Comparison of ENCODE assay signal across 11 cellular contexts in the genomic region with DNA sequence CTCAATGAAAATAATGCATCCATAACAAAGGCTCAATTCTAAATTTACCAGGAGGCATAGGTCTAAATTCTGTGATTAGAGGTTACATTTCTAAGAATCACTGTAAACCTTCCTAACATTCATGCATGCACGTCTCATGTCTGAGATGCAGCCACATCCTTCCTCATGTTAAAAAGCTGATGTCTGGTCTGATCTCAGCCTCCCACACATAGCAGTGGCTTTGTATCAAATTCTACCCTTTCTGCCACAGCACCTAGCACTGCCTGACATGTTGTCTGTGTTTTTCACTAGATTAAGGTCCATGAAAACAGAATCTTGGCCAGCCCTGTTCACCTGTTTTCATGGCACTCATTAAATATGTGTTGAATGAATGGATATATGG.
DNase-seq lines count a peak whose midpoint lies in the region; ATAC-seq, FAIRE-seq and TF ChIP-seq lines count a peak whose summit lies in the region.
"Had no signal": no experiment of that assay in that cellular context is flagged by ENCODE, and none has a peak within 500 bp of the region (broad histone marks: within the 10 kb centered on the region; RNA-seq: fewer than 3 reads in every experiment).

No MANE protein-coding gene starts in this region.

- peaks cover 3% of the 10 kb centered on the region; the same call in 1 of the 2 replicates for H3K27me3 Mint-ChIP-seq in HFFc6 (ENCODE audit: insufficient read depth)
- H3K27me3 Mint-ChIP-seq in activated naive CD8-positive, alpha-beta T cell treated with anti-CD3 and anti-CD28 coated beads for 36 hours: no peaks in the 10 kb centered on the region
- peaks cover 0 to 2% (median 0%) of the 10 kb centered on the region in 5 donors for H3K27me3 Mint-ChIP-seq in naive thymus-derived CD4-positive, alpha-beta T cell
- H3K27me3 Mint-ChIP-seq: naive B cell had no signal

- WGBS in A549 (ENCODE audit: missing lambda C conversion rate): 91% methylated on average over 1 of the region's 1 CpG

- H3K9me3 ChIP-seq in A549: peaks cover 8% of the 10 kb centered on the region; the same call in 1 of the 3 replicates
- peaks cover 0 to 8% (median 0%) of the 10 kb centered on the region in 3 experiments for H3K9me3 ChIP-seq in naive thymus-derived CD4-positive, alpha-beta T cell (ENCODE audit: control insufficient read depth in 2 of 3, low read length in 3 of 3)

- ATAC-seq in A549: peak; percentile 23 to 43; a peak in 2 of 6 replicates
- peak; percentile 87 for ATAC-seq in naive thymus-derived CD4-positive, alpha-beta T cell
- ATAC-seq in GM19455 (IDR thresholded peaks at IDR 0.05; ENCODE audit: unreplicated experiment): no peak
- no peak for ATAC-seq in HG03135 (IDR thresholded peaks at IDR 0.05; ENCODE audit: unreplicated experiment)

- H3K27ac ChIP-seq in A549: peak overlapping the region; percentile 62 to 79; a peak in 3 of 6 replicates
- no peak overlapping the region for H3K27ac ChIP-seq in naive thymus-derived CD4-positive, alpha-beta T cell (ENCODE audit: low read depth, low read length)
- H3K27ac ChIP-seq: BLaER1 treated with 17β-estradiol and CSF1 and Interleukin-3, amounts not matched to agents 10 nM and 100 nM had no signal

- H3K27ac Mint-ChIP-seq in HFFc6: peak overlapping the region; percentile 89
- H3K27ac Mint-ChIP-seq in activated naive CD8-positive, alpha-beta T cell treated with anti-CD3 and anti-CD28 coated beads for 36 hours: peak overlapping the region; percentile 5
- peak overlapping the region; percentile 20 to 84 (median 62) for H3K27ac Mint-ChIP-seq in naive thymus-derived CD4-positive, alpha-beta T cell

- CTCF ChIA-PET in A549 (lab: Yijun Ruan, JAX): no interaction called here
- CTCF ChIA-PET in naive thymus-derived CD4-positive, alpha-beta T cell (lab: Charles Lee): no interaction called here

- intact Hi-C loops in naive thymus-derived CD4-positive, alpha-beta T cell (cut with micrococcal nuclease): no loop called here

- H3K4me3 ChIP-seq in A549: no peak overlapping the region
- H3K4me3 ChIP-seq in naive thymus-derived CD4-positive, alpha-beta T cell (ENCODE audit: low read length): no peak overlapping the region
- H3K4me3 ChIP-seq: BLaER1 treated with 17β-estradiol and CSF1 and Interleukin-3, amounts not matched to agents 10 nM and 100 nM had no signal

- TF ChIP-seq CTCF in A549 (IDR thresholded peaks at IDR 0.05) (no peak), HFFc6 (IDR thresholded peaks at IDR 0.05) (no peak)

- TF ChIP-seq POLR2A in A549 (IDR thresholded peaks at IDR 0.05; ENCODE audit: low read length): no peak

- H3K9me3 Mint-ChIP-seq in HFFc6: peaks cover 23% of the 10 kb centered on the region
- H3K9me3 Mint-ChIP-seq in activated naive CD8-positive, alpha-beta T cell treated with anti-CD3 and anti-CD28 coated beads for 36 hours: peaks cover 14% of the 10 kb centered on the region
- peaks cover 3 to 30% (median 9%) of the 10 kb centered on the region in 11 donors for H3K9me3 Mint-ChIP-seq in naive thymus-derived CD4-positive, alpha-beta T cell

- no peak for FAIRE-seq in A549 (lab: Jason Lieb, UNC)
- FAIRE-seq: islet of Langerhans had no signal

- peak overlapping the region; percentile 79; the same call in 2 of the 3 replicates for H3K4me2 ChIP-seq in A549
- H3K4me2 ChIP-seq: BLaER1 treated with 17β-estradiol and CSF1 and Interleukin-3, amounts not matched to agents 10 nM and 100 nM had no signal

- H3K27me3 ChIP-seq in naive thymus-derived CD4-positive, alpha-beta T cell (ENCODE audit: control insufficient read depth in 2 of 2, insufficient read depth in 2 of 2, low read length in 2 of 2): no peaks in the 10 kb centered on the region
- H3K27me3 ChIP-seq: BLaER1 treated with 17β-estradiol and CSF1 and Interleukin-3, amounts not matched to agents 10 nM and 100 nM had no signal

- TF ChIP-seq EP300 in A549 (IDR thresholded peaks at IDR 0.05): no peak

- H3K36me3 ChIP-seq in naive thymus-derived CD4-positive, alpha-beta T cell (ENCODE audit: control insufficient read depth in 2 of 3, insufficient read depth in 3 of 3, low read length in 3 of 3): no peaks in the 10 kb centered on the region

- no peak for TF ChIP-seq RAD21 in A549 (conservative IDR thresholded peaks at IDR 0.05 in 1 of 2, IDR thresholded peaks at IDR 0.05 in 1 of 2)

- H3K4me1 Mint-ChIP-seq in HFFc6 (ENCODE audit: low read depth): peaks cover 53% of the 10 kb centered on the region
- peaks cover 15% of the 10 kb centered on the region for H3K4me1 Mint-ChIP-seq in activated naive CD8-positive, alpha-beta T cell treated with anti-CD3 and anti-CD28 coated beads for 36 hours
- H3K4me1 Mint-ChIP-seq in naive thymus-derived CD4-positive, alpha-beta T cell: peaks cover 10 to 17% (median 15%) of the 10 kb centered on the region in 7 donors

- peaks cover 28% of the 10 kb centered on the region for H3K4me1 ChIP-seq in A549
- peaks cover 0 to 15% of the 10 kb centered on the region in 2 donors for H3K4me1 ChIP-seq in naive thymus-derived CD4-positive, alpha-beta T cell (ENCODE audit: control insufficient read depth in 2 of 2, insufficient read depth in 2 of 2, low read length in 2 of 2)

- POLR2A ChIA-PET in A549 (lab: Yijun Ruan, JAX): interaction anchor here (1.0 kb wide), 1 partner anchor 171 kb away, joined by 3 read pairs; the partner anchor contains the start of genes C6orf120 and WDR27
- POLR2A ChIA-PET in naive thymus-derived CD4-positive, alpha-beta T cell (lab: Charles Lee): no interaction called here

- DNase-seq in A549 (ENCODE audit: low read depth in 1 of 2, low spot score in 1 of 2): no peak
- no peak for DNase-seq in HFFc6
- peak; percentile 13 for DNase-seq in activated naive CD8-positive, alpha-beta T cell treated with anti-CD3 and anti-CD28 coated beads for 36 hours
- DNase-seq in naive thymus-derived CD4-positive, alpha-beta T cell: peak in 6 of 9 donors; percentile 3 to 55 (median 32)
- no peak for DNase-seq in NCI-H82 (lab: John Stamatoyannopoulos, UW)
- DNase-seq in hepatic stellate cell (ENCODE audit: low spot score): no peak
- DNase-seq: naive B cell had no signal

- H3K36me3 Mint-ChIP-seq in HFFc6 (ENCODE audit: low read depth): peaks cover 18% of the 10 kb centered on the region
- peaks cover 18% of the 10 kb centered on the region for H3K36me3 Mint-ChIP-seq in activated naive CD8-positive, alpha-beta T cell treated with anti-CD3 and anti-CD28 coated beads for 36 hours
- peaks cover 4 to 19% (median 10%) of the 10 kb centered on the region in 5 donors for H3K36me3 Mint-ChIP-seq in naive thymus-derived CD4-positive, alpha-beta T cell

- H3K4me3 Mint-ChIP-seq in HFFc6: peak overlapping the region; percentile 66
- H3K4me3 Mint-ChIP-seq in activated naive CD8-positive, alpha-beta T cell treated with anti-CD3 and anti-CD28 coated beads for 36 hours: no peak overlapping the region
- peak overlapping the region in 9 of 10 donors; percentile 32 to 80 (median 64) for H3K4me3 Mint-ChIP-seq in naive thymus-derived CD4-positive, alpha-beta T cell
- H3K4me3 Mint-ChIP-seq: naive B cell had no signal

TF ChIP-seq in A549, 52 proteins besides CTCF, POLR2A, EP300 and RAD21 (continues in another document):
- TF ChIP-seq, protein P1, sequence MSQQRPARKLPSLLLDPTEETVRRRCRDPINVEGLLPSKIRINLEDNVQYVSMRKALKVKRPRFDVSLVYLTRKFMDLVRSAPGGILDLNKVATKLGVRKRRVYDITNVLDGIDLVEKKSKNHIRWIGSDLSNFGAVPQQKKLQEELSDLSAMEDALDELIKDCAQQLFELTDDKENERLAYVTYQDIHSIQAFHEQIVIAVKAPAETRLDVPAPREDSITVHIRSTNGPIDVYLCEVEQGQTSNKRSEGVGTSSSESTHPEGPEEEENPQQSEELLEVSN (IDR thresholded peaks at IDR 0.05; ENCODE audit: borderline replicate concordance, low read depth): no peak
- TF ChIP-seq HDAC2 (IDR thresholded peaks at IDR 0.05) (no peak), RCOR1 (IDR thresholded peaks at IDR 0.05; ENCODE audit: low read depth, low read length) (no peak), HMGXB4 (CRISPR knock-in tag; IDR thresholded peaks at IDR 0.05; ENCODE audit: borderline replicate concordance) (no peak), CHD4 (IDR thresholded peaks at IDR 0.05; ENCODE audit: borderline replicate concordance) (no peak), JUNB (IDR thresholded peaks at IDR 0.05) (no peak), ZNF302 (CRISPR knock-in tag; IDR thresholded peaks at IDR 0.05) (no peak), CBX2 (IDR thresholded peaks at IDR 0.05; ENCODE audit: borderline replicate concordance, low read depth) (no peak), RARB (CRISPR knock-in tag; IDR thresholded peaks at IDR 0.05) (no peak), HOXA7 (CRISPR knock-in tag; IDR thresholded peaks at IDR 0.05) (no peak)
- TF ChIP-seq, protein P2, sequence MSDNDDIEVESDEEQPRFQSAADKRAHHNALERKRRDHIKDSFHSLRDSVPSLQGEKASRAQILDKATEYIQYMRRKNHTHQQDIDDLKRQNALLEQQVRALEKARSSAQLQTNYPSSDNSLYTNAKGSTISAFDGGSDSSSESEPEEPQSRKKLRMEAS (IDR thresholded peaks at IDR 0.05): no peak
- TF ChIP-seq, protein P3, sequence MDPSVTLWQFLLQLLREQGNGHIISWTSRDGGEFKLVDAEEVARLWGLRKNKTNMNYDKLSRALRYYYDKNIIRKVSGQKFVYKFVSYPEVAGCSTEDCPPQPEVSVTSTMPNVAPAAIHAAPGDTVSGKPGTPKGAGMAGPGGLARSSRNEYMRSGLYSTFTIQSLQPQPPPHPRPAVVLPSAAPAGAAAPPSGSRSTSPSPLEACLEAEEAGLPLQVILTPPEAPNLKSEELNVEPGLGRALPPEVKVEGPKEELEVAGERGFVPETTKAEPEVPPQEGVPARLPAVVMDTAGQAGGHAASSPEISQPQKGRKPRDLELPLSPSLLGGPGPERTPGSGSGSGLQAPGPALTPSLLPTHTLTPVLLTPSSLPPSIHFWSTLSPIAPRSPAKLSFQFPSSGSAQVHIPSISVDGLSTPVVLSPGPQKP (IDR thresholded peaks at IDR 0.05; ENCODE audit: low read depth, low read length): no peak

Comparison
In these comparisons a context has a peak if more than half of its experiments do, and no peak if none do; other contexts are left out.
1. ATAC-seq: peak in A549 (2 of 2) and naive thymus-derived CD4-positive, alpha-beta T cell (single experiment); none in GM19455 (single experiment) and HG03135 (single experiment).
2. DNase-seq: peak in activated naive CD8-positive, alpha-beta T cell treated with anti-CD3 and anti-CD28 coated beads for 36 hours (single experiment) and naive thymus-derived CD4-positive, alpha-beta T cell (6 of 9); none in A549 (0 of 2), HFFc6 (single experiment), NCI-H82 (single experiment) and hepatic stellate cell (single experiment).
3. H3K27ac Mint-ChIP-seq: peak in every context shown above with its lines; median percentile 89 in HFFc6; 62 in naive thymus-derived CD4-positive, alpha-beta T cell; 5 in activated naive CD8-positive, alpha-beta T cell treated with anti-CD3 and anti-CD28 coated beads for 36 hours.